ENCODE assay signal across 1 cellular context in genomic region chr20:38962044-38962897, GRCh38.
TF ChIP-seq lines count a peak whose summit lies in the region.

DHX35 (plus strand) TSS chr20:38962344; CDS start chr20:38962368, 24 bp downstream.

TF ChIP-seq in GM12878, 131 proteins besides CTCF, POLR2A, EP300 and RAD21 (continued from another document and continues in another):
- TF ChIP-seq ZBTB40 (IDR thresholded peaks at IDR 0.05; ENCODE audit: borderline replicate concordance) (no peak), CHD1 (IDR thresholded peaks at IDR 0.05; ENCODE audit: low read depth, low read length) (no peak), MTA2 (IDR thresholded peaks at IDR 0.05; ENCODE audit: low read depth) (peak; percentile 32; the same call in 1 of the 2 replicates), CEBPB (IDR thresholded peaks at IDR 0.05; ENCODE audit: borderline replicate concordance in 1 of 2, low read depth in 2 of 2, low read length in 2 of 2) (no peak), POU2F2 (IDR thresholded peaks at IDR 0.05; ENCODE audit: borderline replicate concordance, low read depth, low read length) (peak; percentile 57; the same call in 1 of the 3 replicates), JUND (IDR thresholded peaks at IDR 0.05; ENCODE audit: low read depth, low read length) (no peak), BMI1 (IDR thresholded peaks at IDR 0.05; ENCODE audit: borderline replicate concordance) (no peak), HCFC1 (IDR thresholded peaks at IDR 0.05; ENCODE audit: low read length) (peak; percentile 53; the same call in 1 of the 2 replicates), SUPT20H (IDR thresholded peaks at IDR 0.05; ENCODE audit: borderline replicate concordance, control insufficient read depth, low read depth, low read length) (no peak), ZBTB4 (CRISPR knock-in tag; IDR thresholded peaks at IDR 0.05) (no peak), FOXK2 (IDR thresholded peaks at IDR 0.05) (peak; percentile 8; the same call in 1 of the 2 replicates), ATF7 (IDR thresholded peaks at IDR 0.05; ENCODE audit: low read depth) (no peak), E4F1 (IDR thresholded peaks at IDR 0.05; ENCODE audit: borderline replicate concordance, partially characterized antibody) (peak; percentile 36), CEBPZ (IDR thresholded peaks at IDR 0.05; ENCODE audit: low read depth, low read length) (no peak), MTA3 (IDR thresholded peaks at IDR 0.05; ENCODE audit: borderline replicate concordance, low read length) (no peak), STAT1 (conservative IDR thresholded peaks at IDR 0.05) (no peak), ETV6 (conservative IDR thresholded peaks at IDR 0.05 in 1 of 2, IDR thresholded peaks at IDR 0.05 in 1 of 2; ENCODE audit: borderline replicate concordance in 1 of 2, low read depth in 1 of 2) (no peak), RELB (IDR thresholded peaks at IDR 0.05; ENCODE audit: low read depth) (peak; percentile 88), MLLT1 (IDR thresholded peaks at IDR 0.05) (peak; percentile 66; the same call in 1 of the 2 replicates), MEF2A (IDR thresholded peaks at IDR 0.05; ENCODE audit: insufficient read depth, low read depth, low read length) (no peak), PML (IDR thresholded peaks at IDR 0.05; ENCODE audit: low read length) (peak; percentile 43; the same call in 1 of the 2 replicates), REST (IDR thresholded peaks at IDR 0.05; ENCODE audit: low read depth, low read length) (no peak), POLR2AphosphoS5 (IDR thresholded peaks at IDR 0.05; ENCODE audit: low read length) (peak; percentile 83), ZNF217 (IDR thresholded peaks at IDR 0.05) (no peak), SMAD5 (IDR thresholded peaks at IDR 0.05; ENCODE audit: low read depth) (peak; percentile 45; the same call in 1 of the 2 replicates), NR2C1 (IDR thresholded peaks at IDR 0.05) (peak; percentile 98), ZBTB33 (IDR thresholded peaks at IDR 0.05) (no peak), ELK1 (IDR thresholded peaks at IDR 0.05; ENCODE audit: low read depth, low read length) (0 out of 2 replicates have a peak, but pooled peaks have one; percentile 50), YY1 (IDR thresholded peaks at IDR 0.05; ENCODE audit: low read depth, low read length) (peak; percentile 97), ZNF274 (IDR thresholded peaks at IDR 0.05; ENCODE audit: insufficient read depth, insufficient read length) (no peak), CHD4 (IDR thresholded peaks at IDR 0.05) (no peak)
